ENCODE assay signal across 8 cellular contexts in genomic region chr19:55339225-55340143, GRCh38. TPM values are rescaled to one million over a fixed set of nuclear protein-coding genes. Genes with fewer than 3 reads are reported as not detected.
A peak's percentile ranks its signal among the peaks of the same experiment; 100 is the strongest.
DNase-seq lines count a peak whose midpoint lies in the region; ATAC-seq, FAIRE-seq and TF ChIP-seq lines count a peak whose summit lies in the region.

Gene KMT5C (plus strand): TSS chr19:55339876. CDS start chr19:55341937, 2,061 bp downstream.

- H3K9me3 ChIP-seq in trophoblast cell (ENCODE audit: insufficient read depth, low read depth, low read length), result no peaks in the 10 kb centered on the region

- peak within 1 kb of the TSS; percentile 88 for H4K12ac ChIP-seq in trophoblast cell (ENCODE audit: low read depth, low read length)

- peak within 1 kb of the TSS; percentile 91 for H2BK120ac ChIP-seq in trophoblast cell (ENCODE audit: insufficient read depth, low read length, poor library complexity)

- CTCF ChIA-PET in T-cell (lab: Charles Lee), result interaction anchor here in 1 of 2 donors (0.7 to 1.7 kb wide), 10 partner anchors 38 to 292 kb away, joined by 3 to 15 read pairs (median 4); partner anchors contain the start of genes FIZ1, ISOC2, PPP6R1 and TMEM238

- peaks cover 6% of the 10 kb centered on the region for H3K36me3 Mint-ChIP-seq in T-cell
- peaks cover 4% of the 10 kb centered on the region for H3K36me3 Mint-ChIP-seq in type B pancreatic cell

- H2BK12ac ChIP-seq in trophoblast cell (ENCODE audit: low read length), result peak within 1 kb of the TSS; percentile 67

- H3K4me1 Mint-ChIP-seq in T-cell, result peaks cover 19 to 25% (median 21%) of the 10 kb centered on the region in 3 donors
- peaks cover 10% of the 10 kb centered on the region for H3K4me1 Mint-ChIP-seq in type B pancreatic cell (ENCODE audit: unreplicated experiment)

- H3K9me3 Mint-ChIP-seq in T-cell, result no peaks in the 10 kb centered on the region
- no peaks in the 10 kb centered on the region for H3K9me3 Mint-ChIP-seq in type B pancreatic cell

- H4K8ac ChIP-seq in trophoblast cell (ENCODE audit: low read depth, low read length), result peak within 1 kb of the TSS; percentile 87

- H3K36me3 ChIP-seq in trophoblast cell (ENCODE audit: control insufficient read depth in 1 of 2, insufficient read depth in 2 of 2, low read length in 2 of 2), result peaks cover 22 to 26% of the 10 kb centered on the region in 2 experiments

- H3K27ac ChIP-seq in adipose tissue (ENCODE audit: low read depth, low read length) (peak within 1 kb of the TSS; percentile 56), trophoblast cell (ENCODE audit: low read depth, low read length) (peak within 1 kb of the TSS; percentile 98)

- TF ChIP-seq POLR2A in GM12891 (IDR thresholded peaks at IDR 0.05; ENCODE audit: low read depth, low read length), result peak; percentile 65

- peak within 1 kb of the TSS; percentile 95 for H3K4ac ChIP-seq in trophoblast cell (ENCODE audit: low read depth, low read length)

- H2AFZ ChIP-seq in trophoblast cell (ENCODE audit: insufficient read depth, low read length, poor library complexity), result peak within 1 kb of the TSS; percentile 66

- ATAC-seq in HG02840 (IDR thresholded peaks at IDR 0.05; ENCODE audit: low FRiP score, unreplicated experiment) (peak; percentile 88), T-cell (replicated peaks in 1 of 4) (peak; percentile 78 to 84 (median 82))

- H3K4me3 Mint-ChIP-seq in T-cell (peak within 1 kb of the TSS; percentile 78 to 92 (median 92)), type B pancreatic cell (peak within 1 kb of the TSS; percentile 100)

- peak; percentile 55 for TF ChIP-seq CTCF in type B pancreatic cell (conservative IDR thresholded peaks at IDR 0.05)

- peak within 1 kb of the TSS; percentile 95 for H2BK5ac ChIP-seq in trophoblast cell (ENCODE audit: low read depth, low read length, poor library complexity)

- peak within 1 kb of the TSS; percentile 96 for H4K91ac ChIP-seq in trophoblast cell (ENCODE audit: low read depth, low read length)

- POLR2A ChIA-PET in T-cell (lab: Charles Lee), result interaction anchor here (0.6 to 1.8 kb wide), 22 partner anchors 8 to 890 kb away, joined by 3 to 11 read pairs (median 4); partner anchors contain the start of genes UBE2S (in 2 of the 2), HSPBP1 (in 1 of the 2), ISOC2 (in 1 of the 2) and LENG8 (in 1 of the 2)

- peaks cover 8% of the 10 kb centered on the region for H3K79me2 ChIP-seq in trophoblast cell (ENCODE audit: control insufficient read depth, insufficient read depth, low read length, poor library complexity)

- H3K4me1 ChIP-seq in trophoblast cell (ENCODE audit: control insufficient read depth in 1 of 2, insufficient read depth in 2 of 2, low read length in 2 of 2), result peaks cover 10 to 23% of the 10 kb centered on the region in 2 experiments

- H3K4me3 ChIP-seq in trophoblast cell (ENCODE audit: low read depth, low read length), result peak within 1 kb of the TSS; percentile 76

- FAIRE-seq in GM12891 (lab: Jason Lieb, UNC), result peak; percentile 99

- no peaks in the 10 kb centered on the region for H3K27me3 ChIP-seq in trophoblast cell (ENCODE audit: insufficient read depth, low read length)

- peak within 1 kb of the TSS; percentile 96 for H3K18ac ChIP-seq in trophoblast cell (ENCODE audit: low read length)

- H3K27me3 Mint-ChIP-seq in T-cell (peaks cover 3 to 9% of the 10 kb centered on the region in 2 donors), type B pancreatic cell (peaks cover 3% of the 10 kb centered on the region)

- intact Hi-C loops in cardiac septum (cut with DNase I), result loop anchor here (1.0 kb wide), 1 partner anchor 46 kb away; the partner anchor contains the start of gene RPL28

- H2AK5ac ChIP-seq in trophoblast cell (ENCODE audit: low read length), result peak within 1 kb of the TSS; percentile 99

- 0% methylated on average over 54 to 84 of the region's 84 CpGs for WGBS in adipose tissue, 3 donors
- no CpG with 5 or more reads among the region's 84 CpGs for WGBS in trophoblast cell (ENCODE audit: extremely low coverage, insufficient coverage, insufficient read length)

- H3K27ac Mint-ChIP-seq in T-cell (peak within 1 kb of the TSS; percentile 88), type B pancreatic cell (peak within 1 kb of the TSS; percentile 100)

- DNase-seq in GM12891 (ENCODE audit: insufficient read length, low spot score) (peak; percentile 99), NCI-H1436 treated with DMSO at 0.1 percent for 48 hours (lab: John Stamatoyannopoulos, UW) (peak; percentile 100), T-cell (peak; percentile 100), cardiac septum (ENCODE audit: low spot score) (peak; percentile 100), trophoblast cell (peak; percentile 100), type B pancreatic cell (ENCODE audit: extremely low spot score, unreplicated experiment) (peak; percentile 100)

- H3K79me1 ChIP-seq in trophoblast cell (ENCODE audit: low read length), result peaks cover 18% of the 10 kb centered on the region

- peak within 1 kb of the TSS; percentile 81 for H3K9ac ChIP-seq in trophoblast cell (ENCODE audit: low read length)

- H3K4me2 ChIP-seq in trophoblast cell (ENCODE audit: low read length), result peak within 1 kb of the TSS; percentile 90

- peak within 1 kb of the TSS; percentile 98 for H3K14ac ChIP-seq in trophoblast cell (ENCODE audit: low read length)

- H3K23ac ChIP-seq in trophoblast cell (ENCODE audit: low read length), result no peak within 1 kb of the TSS

TF ChIP-seq in GM12891, 5 proteins besides CTCF, POLR2A, EP300 and RAD21:
- peak; percentile 43; the same call in 1 of the 2 replicates for TF ChIP-seq POU2F2 (IDR thresholded peaks at IDR 0.05; ENCODE audit: low read depth, low read length)
- no peak for TF ChIP-seq SPI1 (IDR thresholded peaks at IDR 0.05; ENCODE audit: low read depth, low read length)
- TF ChIP-seq TAF1 (IDR thresholded peaks at IDR 0.05; ENCODE audit: low read depth, low read length), result 0 out of 2 replicates have a peak, but pooled peaks have one; percentile 44
- TF ChIP-seq POLR2AphosphoS5 (IDR thresholded peaks at IDR 0.05; ENCODE audit: low read depth, low read length), result no peak

RNA-seq across cellular contexts. Expression of gene KMT5C, which starts in this region (rescaled TPM):
- 6.0 TPM for polyA plus RNA-seq in GM12891 (2012; ENCODE audit: low read depth, missing spikeins)
- total RNA-seq in T-cell (10 to 100 TPM; 24.4 to 71.8 (median 30.7) TPM), cardiac septum (6.1 TPM), type B pancreatic cell (ENCODE audit: low replicate concordance) (26.9 and 32.9 TPM in 2 replicates)
- polyA plus RNA-seq in adipose tissue, result 1 to 10 TPM; 5.2 to 6.6 (median 6.5) TPM
- 20.3 and 20.7 TPM in 2 replicates for polyA plus RNA-seq in trophoblast cell (2013)

Comparison
In these comparisons a context has a peak if more than half of its experiments do, and no peak if none do; other contexts are left out.
1. Peak in every context shown above with its lines: DNase-seq, ATAC-seq, H3K4me3 ChIP-seq and H3K27ac ChIP-seq.